In the genomic region with DNA sequence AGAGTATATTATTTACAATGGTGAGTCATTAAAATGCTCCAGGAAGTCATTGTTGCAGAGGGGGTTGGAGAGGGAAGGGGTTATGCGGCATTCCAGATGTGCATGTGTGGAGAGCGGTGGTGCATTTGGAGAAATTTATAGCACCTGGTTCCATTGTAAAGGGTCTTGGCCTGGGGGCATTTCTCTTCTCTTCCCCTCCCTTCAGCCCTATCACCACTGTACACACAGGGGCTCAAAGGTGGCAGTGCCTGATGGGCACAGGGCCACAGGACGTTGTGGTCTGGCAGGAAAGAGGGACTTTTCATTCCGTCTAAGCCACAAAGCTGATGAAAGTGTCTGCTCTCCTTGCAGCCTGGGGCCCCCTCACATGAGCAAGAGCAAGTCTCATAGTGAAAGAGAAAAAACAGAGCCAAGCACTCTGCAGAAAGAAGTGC, we compare ENCODE assay signal across 10 cellular contexts.
DNase-seq lines count a peak whose midpoint lies in the region; ATAC-seq and TF ChIP-seq lines count a peak whose summit lies in the region.
"Had no signal": no experiment of that assay in that cellular context is flagged by ENCODE, and none has a peak within 500 bp of the region (broad histone marks: within the 10 kb centered on the region; RNA-seq: fewer than 3 reads in every experiment).

No MANE protein-coding gene starts in this region.

- no peaks in the 10 kb centered on the region for H3K79me2 ChIP-seq in DND-41 (ENCODE audit: insufficient read depth, low read length)

- ATAC-seq in DND-41 (ENCODE audit: insufficient read depth, low read depth) (peak; percentile 33; the same call in 1 of the 3 replicates), GM19455 (IDR thresholded peaks at IDR 0.05; ENCODE audit: unreplicated experiment) (peak; percentile 61), HG03354 (IDR thresholded peaks at IDR 0.05; ENCODE audit: poor library complexity, severe bottlenecking, unreplicated experiment) (peak; percentile 69)

- no peaks in the 10 kb centered on the region for H3K9me3 ChIP-seq in DND-41 (ENCODE audit: insufficient read depth, low read length, severe bottlenecking)

- H3K4me3 ChIP-seq in DND-41 (ENCODE audit: low read depth in 1 of 2, low read length in 2 of 2) (no peak overlapping the region), brain microvascular endothelial cell (ENCODE audit: low read depth, low read length) (no peak overlapping the region)

- TF ChIP-seq CTCF in DND-41 (IDR thresholded peaks at IDR 0.05; ENCODE audit: borderline replicate concordance, extremely low read depth, low read length, poor library complexity, severe bottlenecking) (no peak), brain microvascular endothelial cell (IDR thresholded peaks at IDR 0.05; ENCODE audit: low read depth, low read length, missing control alignments) (no peak)

- no peaks in the 10 kb centered on the region for H4K20me1 ChIP-seq in DND-41 (ENCODE audit: insufficient read depth, low read length)

- H3K9ac ChIP-seq in DND-41 (ENCODE audit: low read depth, low read length) = no peak overlapping the region

- in situ Hi-C loops in brain microvascular endothelial cell (cut with HindIII; ENCODE audit: low pct_ligation_motif_present, low sequenced_read_pairs) = no loop called here

- H3K27ac ChIP-seq in DND-41 (ENCODE audit: low read length) = no peak overlapping the region
- H3K27ac ChIP-seq in brain microvascular endothelial cell = no peak overlapping the region

- H3K4me2 ChIP-seq in DND-41 (ENCODE audit: insufficient read depth, low read length) = no peak overlapping the region

- no peak overlapping the region for H2AFZ ChIP-seq in DND-41 (ENCODE audit: low read depth, low read length)

- DNase-seq in DND-41 = no peak
- DNase-seq in brain microvascular endothelial cell = peak; percentile 7
- DNase-seq in mesenteric fat pad (ENCODE audit: low spot score) = no peak
- no peak for DNase-seq in NOMO-1 (lab: John Stamatoyannopoulos, UW; ENCODE audit: unreplicated experiment in 2 of 2)
- DNase-seq in Ammon's horn (ENCODE audit: low spot score) = no peak
- DNase-seq in activated CD4-positive, alpha-beta T cell treated with anti-CD3 and anti-CD28 coated beads for 1 hour = no peak
- DNase-seq: activated B cell treated with CpG ODN at 0.5 μM for 24 hours, hypothalamus had no signal

- H3K4me1 ChIP-seq in DND-41 (ENCODE audit: insufficient read depth, low read length) = no peaks in the 10 kb centered on the region

- no peaks in the 10 kb centered on the region for H3K36me3 ChIP-seq in DND-41 (ENCODE audit: insufficient read depth, low read length)
- no peaks in the 10 kb centered on the region for H3K36me3 ChIP-seq in brain microvascular endothelial cell (replicated peaks)

- H3K27me3 ChIP-seq in DND-41 (ENCODE audit: insufficient read depth, low read length, poor library complexity) (no peaks in the 10 kb centered on the region), brain microvascular endothelial cell (replicated peaks) (no peaks in the 10 kb centered on the region)
